8 cellular contexts compared by ENCODE assay signal in genomic region chr20:18567739-18568091, GRCh38. TPM values are rescaled to one million over a fixed set of nuclear protein-coding genes. Genes with fewer than 3 reads are reported as not detected.
DNase-seq lines count a peak whose midpoint lies in the region; ATAC-seq and TF ChIP-seq lines count a peak whose summit lies in the region.

No MANE protein-coding gene starts in this region.

- CTCF ChIA-PET in BJ (lab: Yijun Ruan, JAX): no interaction called here

- H3K36me3 ChIP-seq in BJ (ENCODE audit: control insufficient read depth, insufficient read depth, low read length): no peaks in the 10 kb centered on the region; the same call in 1 of the 2 replicates
- H3K36me3 ChIP-seq in heart left ventricle: peaks cover 0 to 33% (median 18%) of the 10 kb centered on the region in 9 donors
- H3K36me3 ChIP-seq in skeletal muscle satellite cell (ENCODE audit: insufficient read depth, low read length): peaks cover 21% of the 10 kb centered on the region

- intact Hi-C loops in heart left ventricle (cut with DNase I): loop anchor here in 5 of 10 donors (1.0 to 10.0 kb wide), 6 partner anchors 20 to 1867 kb away; partner anchors contain the start of genes SEC23B (in 3 of the 5), DZANK1 (in 1 of the 5) and POLR3F (in 1 of the 5)

- TF ChIP-seq POLR2A in heart left ventricle (IDR thresholded peaks at IDR 0.05): no peak

- H3K4me3 ChIP-seq in BJ (ENCODE audit: low read depth, low read length): peak overlapping the region; percentile 52
- H3K4me3 ChIP-seq in heart left ventricle: peak overlapping the region; percentile 64 to 83 (median 74)
- peak overlapping the region; percentile 92 for H3K4me3 ChIP-seq in skeletal muscle satellite cell (ENCODE audit: low read length)

- H3K27ac ChIP-seq in heart left ventricle: peak overlapping the region; percentile 63 to 93 (median 83)

- H3K4me1 ChIP-seq in heart left ventricle: peaks cover 0 to 31% (median 6%) of the 10 kb centered on the region in 12 donors
- H3K4me1 ChIP-seq in skeletal muscle satellite cell (ENCODE audit: control insufficient read depth, insufficient read depth, low read length): peaks cover 2% of the 10 kb centered on the region

- TF ChIP-seq CTCF in BJ (IDR thresholded peaks at IDR 0.05; ENCODE audit: insufficient read depth, low read depth, low read length) (no peak), heart left ventricle (IDR thresholded peaks at IDR 0.05) (no peak)

- peak; percentile 15 for ATAC-seq in GM21723 (IDR thresholded peaks at IDR 0.05; ENCODE audit: unreplicated experiment)
- peak in 3 of 4 donors; percentile 20 to 34 (median 27) for ATAC-seq in heart left ventricle
- ATAC-seq in activated CD4-positive, CD25-positive, alpha-beta regulatory T cell treated with anti-CD3 and anti-CD28 coated beads, Interleukin-2, amount 50 U/mL, for 24 hours: no peak

- no peak for DNase-seq in BJ (ENCODE audit: low read depth)
- peak; percentile 6 for DNase-seq in SW480 (ENCODE audit: low spot score)
- no peak for DNase-seq in heart left ventricle
- no peak for DNase-seq in SW 1271 (lab: John Stamatoyannopoulos, UW)
- DNase-seq in NCI-H2029 (lab: John Stamatoyannopoulos, UW): no peak

- H3K9ac ChIP-seq in skeletal muscle satellite cell (ENCODE audit: low read depth, low read length): peak overlapping the region; percentile 95

- H3K27me3 ChIP-seq in BJ (ENCODE audit: control insufficient read depth, insufficient read depth, low read length) (no peaks in the 10 kb centered on the region), heart left ventricle (no peaks in the 10 kb centered on the region), skeletal muscle satellite cell (ENCODE audit: control insufficient read depth, insufficient read depth, low read length) (no peaks in the 10 kb centered on the region)

- 5 to 11% (median 11%) methylated on average over 6 of the region's 6 CpGs for WGBS in heart left ventricle, 4 donors

- H3K4me2 ChIP-seq in skeletal muscle satellite cell (ENCODE audit: low read length): peak overlapping the region; percentile 90

- H3K9me3 ChIP-seq in heart left ventricle (no peaks in the 10 kb centered on the region), skeletal muscle satellite cell (replicated peaks; ENCODE audit: low read length) (no peaks in the 10 kb centered on the region)

- POLR2A ChIA-PET in BJ (lab: Charles Lee): interaction anchor here (0.6 kb wide), 1 partner anchor 21 kb away, joined by 10 read pairs; no protein-coding TSS in a partner anchor

RNA-seq across cellular contexts. Expression of gene SMIM26, which starts 0.5 kb away (rescaled TPM):
- polyA plus RNA-seq in BJ (2011; rRNA removed) (108 and 232 TPM in 2 replicates), heart left ventricle (100 to 1,000 TPM; 190 to 274 TPM)
- polyA minus RNA-seq in BJ (2011; rRNA and poly(A)+ RNA removed): 51.1 and 106 TPM in 2 replicates
- total RNA-seq in heart left ventricle: 100 to 1,000 TPM in 6 of 9 donors, 10 to 100 TPM in 3; 80.1 to 224 (median 103) TPM
- 88.5 and 98.7 TPM in 2 replicates for total RNA-seq in skeletal muscle satellite cell (2012; rRNA removed)

RNA-seq across cellular contexts. Expression of gene DTD1, which starts 20.1 kb away (rescaled TPM):
- polyA plus RNA-seq in BJ (2011; rRNA removed) (47.3 and 57.7 TPM in 2 replicates), heart left ventricle (10 to 100 TPM in 1 of 2 donors, 1 to 10 TPM in 1; 8.0 to 30.3 TPM)
- 27.2 TPM in 2 replicates for polyA minus RNA-seq in BJ (2011; rRNA and poly(A)+ RNA removed)
- 10 to 100 TPM; 12.1 to 20.8 (median 15.6) TPM for total RNA-seq in heart left ventricle
- 91.1 and 99.4 TPM in 2 replicates for total RNA-seq in skeletal muscle satellite cell (2012; rRNA removed)

RNA-seq across cellular contexts. Expression of gene SEC23B, which starts 60.0 kb away (rescaled TPM):
- polyA plus RNA-seq in BJ (2011; rRNA removed) (49.2 and 56.5 TPM in 2 replicates), heart left ventricle (10 to 100 TPM in 1 of 2 donors, 1 to 10 TPM in 1; 1.8 to 17.0 TPM)
- polyA minus RNA-seq in BJ (2011; rRNA and poly(A)+ RNA removed): 29.3 and 38.2 TPM in 2 replicates
- 10 to 100 TPM in 7 of 9 donors, 1 to 10 TPM in 2; 8.5 to 29.2 (median 11.9) TPM for total RNA-seq in heart left ventricle
- total RNA-seq in skeletal muscle satellite cell (2012; rRNA removed): 57.7 and 62.4 TPM in 2 replicates

Comparison
In these comparisons a context has a peak if more than half of its experiments do, and no peak if none do; other contexts are left out.
1. ATAC-seq: peak in GM21723 (single experiment) and heart left ventricle (3 of 4); none in activated CD4-positive, CD25-positive, alpha-beta regulatory T cell treated with anti-CD3 and anti-CD28 coated beads, Interleukin-2, amount 50 U/mL, for 24 hours (0 of 2).
2. Peak in every context shown above with its lines, with median percentiles within 50 percentile points of each other: H3K4me3 ChIP-seq.